19 cellular contexts compared by ENCODE assay signal in the genomic region with DNA sequence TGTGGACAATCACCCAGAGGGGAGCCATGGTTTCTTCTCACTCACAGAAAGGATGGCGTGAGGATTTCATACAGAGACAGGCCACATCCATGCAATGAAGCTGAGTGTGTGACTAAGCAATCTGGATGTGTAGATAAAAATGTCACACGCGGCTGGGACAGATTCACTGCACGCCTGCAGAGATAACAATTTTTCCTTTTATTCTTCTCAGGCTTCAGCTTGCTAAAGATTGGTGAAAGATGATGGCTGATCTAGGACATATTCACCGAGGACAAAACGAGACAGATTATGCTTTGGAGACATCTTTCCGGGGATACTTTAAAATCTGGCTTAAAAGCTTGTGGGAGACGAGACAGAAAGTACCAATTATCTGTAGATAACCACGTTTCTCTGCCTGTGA.
"Had no signal": no experiment of that assay in that cellular context is flagged by ENCODE, and none has a peak within 500 bp of the region (broad histone marks: within the 10 kb centered on the region; RNA-seq: fewer than 3 reads in every experiment).

No MANE protein-coding gene starts in this region.

- DNase-seq: effector memory CD8-positive, alpha-beta T cell; esophagus squamous epithelium; foreskin keratinocyte; kidney; left cardiac atrium; left ventricle myocardium inferior; mesenchymal stem cell; naive B cell; posterior cingulate gyrus; small intestine; stimulated activated CD4-positive, alpha-beta T cell treated with anti-CD3 and anti-CD28 coated beads, Interleukin-2, amount 100 ng/mL, for 48 hours; stimulated activated naive CD4-positive, alpha-beta T cell treated with Interleukin-2 at 50 U/mL for 16 hours; trophoblast cell had no signal

- H3K4me3 Mint-ChIP-seq: dendritic cell treated with granulocyte-macrophage colony-stimulating factor and Interleukin-4, amounts not matched to agents 40 ng/mL and 50 ng/mL, for 4 days; effector memory CD8-positive, alpha-beta T cell; naive B cell; nephron had no signal

- H3K4me2 ChIP-seq: hepatocyte had no signal

- H3K27me3 Mint-ChIP-seq: dendritic cell treated with granulocyte-macrophage colony-stimulating factor and Interleukin-4, amounts not matched to agents 40 ng/mL and 50 ng/mL, for 4 days; effector memory CD8-positive, alpha-beta T cell; naive B cell had no signal

- H3K36me3 Mint-ChIP-seq: naive B cell had no signal

- H3K27me3 ChIP-seq: esophagus squamous epithelium, foreskin keratinocyte, hepatocyte, neutrophil had no signal

- H3K4me1 ChIP-seq: esophagus squamous epithelium, foreskin keratinocyte had no signal

- H3K79me2 ChIP-seq: hepatocyte had no signal

- H3K9me3 Mint-ChIP-seq: dendritic cell treated with granulocyte-macrophage colony-stimulating factor and Interleukin-4, amounts not matched to agents 40 ng/mL and 50 ng/mL, for 4 days; nephron had no signal

- H3K27ac ChIP-seq: epithelial cell of prostate, esophagus squamous epithelium, foreskin keratinocyte, hepatocyte, left ventricle myocardium inferior, neutrophil had no signal

- H3K27ac Mint-ChIP-seq: dendritic cell treated with granulocyte-macrophage colony-stimulating factor and Interleukin-4, amounts not matched to agents 40 ng/mL and 50 ng/mL, for 4 days; effector memory CD8-positive, alpha-beta T cell; naive B cell; nephron had no signal

- H3K4me1 Mint-ChIP-seq: naive B cell had no signal

- H2AFZ ChIP-seq: hepatocyte had no signal

- ATAC-seq: effector memory CD8-positive, alpha-beta T cell; foreskin keratinocyte; left cardiac atrium had no signal

- H3K9me3 ChIP-seq: esophagus squamous epithelium, neutrophil had no signal

- H3K4me3 ChIP-seq: esophagus squamous epithelium, hepatocyte, left ventricle myocardium inferior, lung had no signal

- H3K36me3 ChIP-seq: esophagus squamous epithelium, left ventricle myocardium inferior, neutrophil had no signal
